In genomic region chr2:232873909-232874641, GRCh38 we compare ENCODE assay signal across 1 cellular context.
TF ChIP-seq lines count a peak whose summit lies in the region.

No MANE protein-coding gene starts in this region.

TF ChIP-seq in HepG2, 621 proteins besides CTCF, POLR2A, EP300 and RAD21 (continued from another document and continues in another):
- TF ChIP-seq ZHX2 (IDR thresholded peaks at IDR 0.05; ENCODE audit: low read depth) (no peak), ZHX2 (CRISPR knock-in tag; IDR thresholded peaks at IDR 0.05; ENCODE audit: borderline replicate concordance) (no peak), NCOR1 (IDR thresholded peaks at IDR 0.05; ENCODE audit: borderline replicate concordance, low read length) (no peak), RFX3 (CRISPR knock-in tag; IDR thresholded peaks at IDR 0.05) (no peak), ZNF782 (CRISPR knock-in tag; IDR thresholded peaks at IDR 0.05; ENCODE audit: borderline replicate concordance) (no peak), HNF1A (IDR thresholded peaks at IDR 0.05; ENCODE audit: low read depth) (no peak), HNF1A (CRISPR knock-in tag; IDR thresholded peaks at IDR 0.05; ENCODE audit: borderline replicate concordance) (no peak; the same call in 1 of the 2 replicates), ZBTB37 (CRISPR knock-in tag; IDR thresholded peaks at IDR 0.05) (no peak), TFDP1 (CRISPR knock-in tag; IDR thresholded peaks at IDR 0.05; ENCODE audit: borderline replicate concordance) (no peak; the same call in 1 of the 2 replicates), BRF2 (CRISPR knock-in tag; IDR thresholded peaks at IDR 0.05) (no peak), ZBTB46 (CRISPR knock-in tag; IDR thresholded peaks at IDR 0.05; ENCODE audit: borderline replicate concordance) (no peak), MYC (CRISPR knock-in tag; IDR thresholded peaks at IDR 0.05; ENCODE audit: borderline replicate concordance) (0 out of 2 replicates have a peak, but pooled peaks have one; percentile 12), ZNF724P (CRISPR knock-in tag; IDR thresholded peaks at IDR 0.05; ENCODE audit: borderline replicate concordance) (no peak), ZNF530 (CRISPR knock-in tag; IDR thresholded peaks at IDR 0.05; ENCODE audit: low read depth) (no peak), ZNF781 (CRISPR knock-in tag; IDR thresholded peaks at IDR 0.05; ENCODE audit: borderline replicate concordance, not compliant biosample characterization) (no peak), BHLHE40 (IDR thresholded peaks at IDR 0.05; ENCODE audit: low read length) (no peak), EEA1 (CRISPR knock-in tag; IDR thresholded peaks at IDR 0.05; ENCODE audit: borderline replicate concordance) (no peak), ZNF414 (CRISPR knock-in tag; IDR thresholded peaks at IDR 0.05) (no peak), POGK (CRISPR knock-in tag; conservative IDR thresholded peaks at IDR 0.05) (no peak), KDM2A (CRISPR knock-in tag; IDR thresholded peaks at IDR 0.05; ENCODE audit: borderline replicate concordance, low read depth) (no peak), GPBP1L1 (CRISPR knock-in tag; IDR thresholded peaks at IDR 0.05) (no peak), GPN1 (CRISPR knock-in tag; IDR thresholded peaks at IDR 0.05; ENCODE audit: borderline replicate concordance) (no peak), E2F5 (CRISPR knock-in tag; conservative IDR thresholded peaks at IDR 0.05) (no peak), SMARCC2 (IDR thresholded peaks at IDR 0.05) (no peak), KLF15 (CRISPR knock-in tag; IDR thresholded peaks at IDR 0.05; ENCODE audit: borderline replicate concordance) (no peak), ZSCAN20 (CRISPR knock-in tag; IDR thresholded peaks at IDR 0.05; ENCODE audit: borderline replicate concordance) (no peak), PTBP1 (IDR thresholded peaks at IDR 0.05; ENCODE audit: low read depth, low read length, poor library complexity, severe bottlenecking) (no peak), ZNF605 (CRISPR knock-in tag; IDR thresholded peaks at IDR 0.05) (peak; percentile 38; the same call in 1 of the 2 replicates), TERF1 (CRISPR knock-in tag; IDR thresholded peaks at IDR 0.05) (no peak), HNRNPH1 (optimal IDR thresholded peaks at IDR 0.05; ENCODE audit: low read depth, low read length) (no peak), ZMYM2 (CRISPR knock-in tag; IDR thresholded peaks at IDR 0.05) (peak; percentile 67), IRF9 (CRISPR knock-in tag; IDR thresholded peaks at IDR 0.05; ENCODE audit: borderline replicate concordance) (no peak)
